8 cellular contexts compared by ENCODE assay signal in genomic region chr9:94639045-94639995, GRCh38. TPM values are rescaled to one million over a fixed set of nuclear protein-coding genes. Genes with fewer than 3 reads are reported as not detected.
DNase-seq lines count a peak whose midpoint lies in the region; ATAC-seq and TF ChIP-seq lines count a peak whose summit lies in the region.

FBP1 (minus strand) TSS chr9:94639518; CDS start chr9:94639310, 208 bp downstream.

- intact Hi-C loops in breast epithelium (cut with DNase I; ENCODE audit: low total_unique reads) = no loop called here

- H3K27ac ChIP-seq in breast epithelium = peak within 1 kb of the TSS; percentile 58 to 67

- H3K36me3 ChIP-seq in BJ (ENCODE audit: control insufficient read depth, insufficient read depth, low read length) = no peaks in the 10 kb centered on the region
- no peaks in the 10 kb centered on the region for H3K36me3 ChIP-seq in breast epithelium

- peak; percentile 84 for ATAC-seq in left lobe of liver

- H3K27me3 ChIP-seq in BJ (ENCODE audit: control insufficient read depth, insufficient read depth, low read length) (peaks cover 10% of the 10 kb centered on the region), breast epithelium (peaks cover 0 to 3% of the 10 kb centered on the region in 2 donors)

- TF ChIP-seq CTCF in BJ (IDR thresholded peaks at IDR 0.05; ENCODE audit: insufficient read depth, low read depth, low read length) (no peak), HFF-Myc (IDR thresholded peaks at IDR 0.05; ENCODE audit: low read depth, low read length, missing control alignments) (no peak), breast epithelium (IDR thresholded peaks at IDR 0.05) (no peak)

- CTCF ChIA-PET in BJ (lab: Yijun Ruan, JAX) = interaction anchor here (0.7 kb wide), 2 partner anchors 126 to 491 kb away, joined by 3 read pairs; no protein-coding TSS in a partner anchor

- no peaks in the 10 kb centered on the region for H3K4me1 ChIP-seq in breast epithelium

- H3K9me3 ChIP-seq in breast epithelium = no peaks in the 10 kb centered on the region

- TF ChIP-seq POLR2A in breast epithelium (IDR thresholded peaks at IDR 0.05) = no peak

- H3K4me3 ChIP-seq in BJ (ENCODE audit: low read depth, low read length) (peak within 1 kb of the TSS; percentile 42), HFF-Myc (replicated peaks; ENCODE audit: low read depth, low read length) (peak within 1 kb of the TSS; percentile 28), breast epithelium (peak within 1 kb of the TSS; percentile 46 to 83 (median 58))

- no peak for DNase-seq in BJ (ENCODE audit: low read depth)
- DNase-seq in HFF-Myc (ENCODE audit: extremely low read depth, low read depth) = no peak
- DNase-seq in T-helper 2 cell = peak in 3 of 5 experiments; percentile 7 to 49 (median 25)
- DNase-seq in breast epithelium (ENCODE audit: low spot score in 2 of 2) = peak in 1 of 2 donors; percentile 69
- DNase-seq in left lobe of liver (ENCODE audit: low spot score) = peak; percentile 94
- peak; percentile 8 to 28 for DNase-seq in stimulated activated CD4-positive, alpha-beta T cell treated with anti-CD3 and anti-CD28 coated beads, Interleukin-4, amount 100 ng/mL, for 48 hours (ENCODE audit: low read depth in 2 of 2)
- DNase-seq in Ammon's horn (ENCODE audit: low spot score) = no peak
- DNase-seq in inferior parietal cortex (ENCODE audit: extremely low spot score) = no peak

- POLR2A ChIA-PET in BJ (lab: Charles Lee) = no interaction called here

RNA-seq across cellular contexts. Expression of gene FBP1, which starts in this region (rescaled TPM):
- 0.15 and 0.23 TPM in 2 replicates for polyA plus RNA-seq in BJ (2011; rRNA removed)
- polyA minus RNA-seq in BJ (2011; rRNA and poly(A)+ RNA removed) = not detected in 2 replicates
- 10 to 100 TPM in 2 of 3 donors, 1 to 10 TPM in 1; 7.4 to 41.1 (median 33.4) TPM for total RNA-seq in breast epithelium
- total RNA-seq in left lobe of liver = 476 TPM

Comparison
In these comparisons a context has a peak if more than half of its experiments do, and no peak if none do; other contexts are left out.
1. RNA of gene FBP1 (total RNA-seq): 476 TPM in left lobe of liver (single experiment); 7.4 to 41.1 TPM in breast epithelium; every median in the first group is over 10 times any median in the second.
2. DNase-seq: peak in T-helper 2 cell (3 of 5), left lobe of liver (single experiment) and stimulated activated CD4-positive, alpha-beta T cell treated with anti-CD3 and anti-CD28 coated beads, Interleukin-4, amount 100 ng/mL, for 48 hours (2 of 2); none in BJ (single experiment), HFF-Myc (single experiment), Ammon's horn (single experiment) and inferior parietal cortex (single experiment).
3. Peak in every context shown above with its lines, with median percentiles within 50 percentile points of each other: H3K4me3 ChIP-seq.